ENCODE assay signal across 1 cellular context in the genomic region with DNA sequence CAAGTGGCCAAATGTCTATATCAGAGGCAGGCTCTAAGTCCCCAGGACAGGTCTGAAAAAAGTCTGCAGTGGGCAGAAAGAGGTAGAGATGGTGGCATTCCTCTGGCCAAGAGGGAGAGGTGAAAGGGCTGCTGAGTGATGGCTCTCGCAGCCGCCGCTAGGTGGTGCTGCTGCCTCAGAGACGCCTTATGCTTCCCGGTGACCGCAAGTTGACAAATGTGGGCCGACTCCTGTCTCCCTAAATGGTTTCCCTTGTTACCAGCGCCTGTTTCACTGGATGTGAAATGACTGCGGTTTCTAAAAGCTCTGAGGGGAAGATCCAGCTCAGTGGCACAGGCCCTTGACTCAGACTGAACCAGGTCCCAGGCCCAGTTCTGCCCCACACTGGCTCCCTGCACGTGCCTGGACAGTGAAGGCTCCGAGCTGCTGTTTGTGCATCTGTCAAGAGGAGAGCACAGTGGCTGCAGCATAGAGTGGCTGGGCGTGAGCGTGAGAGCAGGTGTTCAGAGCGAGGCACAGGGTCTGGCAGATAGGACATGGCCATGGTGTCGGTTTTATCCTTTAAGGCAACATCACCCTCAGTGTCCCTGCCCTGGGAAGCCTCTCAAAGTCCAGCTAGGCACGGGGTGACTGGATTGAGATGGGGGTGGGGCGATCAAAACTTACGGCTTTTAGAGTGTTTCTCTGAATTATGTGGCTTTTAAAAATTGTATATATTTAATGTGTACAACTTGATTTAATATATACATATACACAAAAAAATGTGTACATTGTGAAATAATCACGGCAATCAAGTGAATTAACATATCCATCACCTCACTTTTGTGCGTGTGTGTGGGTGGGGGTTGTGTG.
A peak's percentile ranks its signal among the peaks of the same experiment; 100 is the strongest.
TF ChIP-seq lines count a peak whose summit lies in the region.

No MANE protein-coding gene starts in this region.

TF ChIP-seq in K562, 482 proteins besides CTCF, POLR2A, EP300 and RAD21 (continued from another document and continues in another):
- TF ChIP-seq, protein P1, sequence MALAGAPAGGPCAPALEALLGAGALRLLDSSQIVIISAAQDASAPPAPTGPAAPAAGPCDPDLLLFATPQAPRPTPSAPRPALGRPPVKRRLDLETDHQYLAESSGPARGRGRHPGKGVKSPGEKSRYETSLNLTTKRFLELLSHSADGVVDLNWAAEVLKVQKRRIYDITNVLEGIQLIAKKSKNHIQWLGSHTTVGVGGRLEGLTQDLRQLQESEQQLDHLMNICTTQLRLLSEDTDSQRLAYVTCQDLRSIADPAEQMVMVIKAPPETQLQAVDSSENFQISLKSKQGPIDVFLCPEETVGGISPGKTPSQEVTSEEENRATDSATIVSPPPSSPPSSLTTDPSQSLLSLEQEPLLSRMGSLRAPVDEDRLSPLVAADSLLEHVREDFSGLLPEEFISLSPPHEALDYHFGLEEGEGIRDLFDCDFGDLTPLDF (CRISPR knock-in tag; IDR thresholded peaks at IDR 0.05) = 0 out of 2 replicates have a peak, but pooled peaks have one; percentile 34
- TF ChIP-seq, protein P2, sequence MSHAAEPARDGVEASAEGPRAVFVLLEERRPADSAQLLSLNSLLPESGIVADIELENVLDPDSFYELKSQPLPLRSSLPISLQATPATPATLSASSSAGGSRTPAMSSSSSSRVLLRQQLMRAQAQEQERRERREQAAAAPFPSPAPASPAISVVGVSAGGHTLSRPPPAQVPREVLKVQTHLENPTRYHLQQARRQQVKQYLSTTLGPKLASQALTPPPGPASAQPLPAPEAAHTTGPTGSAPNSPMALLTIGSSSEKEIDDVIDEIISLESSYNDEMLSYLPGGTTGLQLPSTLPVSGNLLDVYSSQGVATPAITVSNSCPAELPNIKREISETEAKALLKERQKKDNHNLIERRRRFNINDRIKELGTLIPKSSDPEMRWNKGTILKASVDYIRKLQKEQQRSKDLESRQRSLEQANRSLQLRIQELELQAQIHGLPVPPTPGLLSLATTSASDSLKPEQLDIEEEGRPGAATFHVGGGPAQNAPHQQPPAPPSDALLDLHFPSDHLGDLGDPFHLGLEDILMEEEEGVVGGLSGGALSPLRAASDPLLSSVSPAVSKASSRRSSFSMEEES (CRISPR knock-in tag; IDR thresholded peaks at IDR 0.05) = no peak
- TF ChIP-seq NEUROD1 (IDR thresholded peaks at IDR 0.05; ENCODE audit: borderline replicate concordance, low read depth, low read length, partially characterized antibody) (no peak), FOXA1 (IDR thresholded peaks at IDR 0.05; ENCODE audit: borderline replicate concordance) (no peak), ZNF140 (CRISPR knock-in tag; IDR thresholded peaks at IDR 0.05) (0 out of 2 replicates have a peak, but pooled peaks have one; percentile 52), HLTF (IDR thresholded peaks at IDR 0.05) (0 out of 2 replicates have a peak, but pooled peaks have one; percentile 24), ESRRA (IDR thresholded peaks at IDR 0.05; ENCODE audit: borderline replicate concordance, low read depth) (peak; percentile 92; the same call in 1 of the 2 replicates), ZBTB1 (CRISPR knock-in tag; IDR thresholded peaks at IDR 0.05; ENCODE audit: borderline replicate concordance, low read depth) (no peak), IRF2 (CRISPR knock-in tag; IDR thresholded peaks at IDR 0.05) (no peak), CC2D1A (IDR thresholded peaks at IDR 0.05) (peak; percentile 45; the same call in 1 of the 2 replicates), HOXB6 (CRISPR knock-in tag; IDR thresholded peaks at IDR 0.05; ENCODE audit: borderline replicate concordance) (no peak), ZNF668 (CRISPR knock-in tag; IDR thresholded peaks at IDR 0.05) (no peak), SOX6 (IDR thresholded peaks at IDR 0.05) (0 out of 2 replicates have a peak, but pooled peaks have one; percentile 16), GATAD2A (IDR thresholded peaks at IDR 0.05) (no peak), OTX1 (CRISPR knock-in tag; IDR thresholded peaks at IDR 0.05) (no peak), DPF2 (IDR thresholded peaks at IDR 0.05) (no peak), POLR2AphosphoS5 (IDR thresholded peaks at IDR 0.05; ENCODE audit: control insufficient read depth, insufficient read depth, low read depth, low read length) (no peak), LARP7 (IDR thresholded peaks at IDR 0.05) (no peak), BCOR (IDR thresholded peaks at IDR 0.05) (no peak), SP1 (CRISPR knock-in tag; IDR thresholded peaks at IDR 0.05) (peak; percentile 24; the same call in 1 of the 2 replicates), ZNF263 (CRISPR knock-in tag; IDR thresholded peaks at IDR 0.05; ENCODE audit: borderline replicate concordance) (peak; percentile 23; the same call in 1 of the 2 replicates), PHF21A (IDR thresholded peaks at IDR 0.05; ENCODE audit: borderline replicate concordance, low read depth) (no peak), RBM25 (IDR thresholded peaks at IDR 0.05; ENCODE audit: low read depth, low read length, severe bottlenecking) (no peak), ZNF766 (CRISPR knock-in tag; conservative IDR thresholded peaks at IDR 0.05) (no peak), EZH2 (IDR thresholded peaks at IDR 0.05; ENCODE audit: borderline replicate concordance, low read depth, low read length) (no peak), PHTF2 (CRISPR knock-in tag; IDR thresholded peaks at IDR 0.05) (no peak), ZNF24 (IDR thresholded peaks at IDR 0.05) (no peak), CBFB (CRISPR knock-in tag; IDR thresholded peaks at IDR 0.05) (peak; percentile 92), SPI1 (IDR thresholded peaks at IDR 0.05; ENCODE audit: borderline replicate concordance, low read depth, low read length) (no peak), HDAC6 (IDR thresholded peaks at IDR 0.05; ENCODE audit: low read depth, low read length) (no peak), TCF7L2 (IDR thresholded peaks at IDR 0.05; ENCODE audit: low read depth, low read length) (no peak)
- TF ChIP-seq, protein P3, sequence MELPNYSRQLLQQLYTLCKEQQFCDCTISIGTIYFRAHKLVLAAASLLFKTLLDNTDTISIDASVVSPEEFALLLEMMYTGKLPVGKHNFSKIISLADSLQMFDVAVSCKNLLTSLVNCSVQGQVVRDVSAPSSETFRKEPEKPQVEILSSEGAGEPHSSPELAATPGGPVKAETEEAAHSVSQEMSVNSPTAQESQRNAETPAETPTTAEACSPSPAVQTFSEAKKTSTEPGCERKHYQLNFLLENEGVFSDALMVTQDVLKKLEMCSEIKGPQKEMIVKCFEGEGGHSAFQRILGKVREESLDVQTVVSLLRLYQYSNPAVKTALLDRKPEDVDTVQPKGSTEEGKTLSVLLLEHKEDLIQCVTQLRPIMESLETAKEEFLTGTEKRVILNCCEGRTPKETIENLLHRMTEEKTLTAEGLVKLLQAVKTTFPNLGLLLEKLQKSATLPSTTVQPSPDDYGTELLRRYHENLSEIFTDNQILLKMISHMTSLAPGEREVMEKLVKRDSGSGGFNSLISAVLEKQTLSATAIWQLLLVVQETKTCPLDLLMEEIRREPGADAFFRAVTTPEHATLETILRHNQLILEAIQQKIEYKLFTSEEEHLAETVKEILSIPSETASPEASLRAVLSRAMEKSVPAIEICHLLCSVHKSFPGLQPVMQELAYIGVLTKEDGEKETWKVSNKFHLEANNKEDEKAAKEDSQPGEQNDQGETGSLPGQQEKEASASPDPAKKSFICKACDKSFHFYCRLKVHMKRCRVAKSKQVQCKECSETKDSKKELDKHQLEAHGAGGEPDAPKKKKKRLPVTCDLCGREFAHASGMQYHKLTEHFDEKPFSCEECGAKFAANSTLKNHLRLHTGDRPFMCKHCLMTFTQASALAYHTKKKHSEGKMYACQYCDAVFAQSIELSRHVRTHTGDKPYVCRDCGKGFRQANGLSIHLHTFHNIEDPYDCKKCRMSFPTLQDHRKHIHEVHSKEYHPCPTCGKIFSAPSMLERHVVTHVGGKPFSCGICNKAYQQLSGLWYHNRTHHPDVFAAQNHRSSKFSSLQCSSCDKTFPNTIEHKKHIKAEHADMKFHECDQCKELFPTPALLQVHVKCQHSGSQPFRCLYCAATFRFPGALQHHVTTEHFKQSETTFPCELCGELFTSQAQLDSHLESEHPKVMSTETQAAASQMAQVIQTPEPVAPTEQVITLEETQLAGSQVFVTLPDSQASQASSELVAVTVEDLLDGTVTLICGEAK (IDR thresholded peaks at IDR 0.05) = no peak
- TF ChIP-seq, protein P3 (CRISPR knock-in tag; IDR thresholded peaks at IDR 0.05) = no peak
- TF ChIP-seq, protein P4, sequence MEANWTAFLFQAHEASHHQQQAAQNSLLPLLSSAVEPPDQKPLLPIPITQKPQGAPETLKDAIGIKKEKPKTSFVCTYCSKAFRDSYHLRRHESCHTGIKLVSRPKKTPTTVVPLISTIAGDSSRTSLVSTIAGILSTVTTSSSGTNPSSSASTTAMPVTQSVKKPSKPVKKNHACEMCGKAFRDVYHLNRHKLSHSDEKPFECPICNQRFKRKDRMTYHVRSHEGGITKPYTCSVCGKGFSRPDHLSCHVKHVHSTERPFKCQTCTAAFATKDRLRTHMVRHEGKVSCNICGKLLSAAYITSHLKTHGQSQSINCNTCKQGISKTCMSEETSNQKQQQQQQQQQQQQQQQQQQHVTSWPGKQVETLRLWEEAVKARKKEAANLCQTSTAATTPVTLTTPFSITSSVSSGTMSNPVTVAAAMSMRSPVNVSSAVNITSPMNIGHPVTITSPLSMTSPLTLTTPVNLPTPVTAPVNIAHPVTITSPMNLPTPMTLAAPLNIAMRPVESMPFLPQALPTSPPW (CRISPR knock-in tag; IDR thresholded peaks at IDR 0.05) = 0 out of 2 replicates have a peak, but pooled peaks have one; percentile 17
- TF ChIP-seq, protein P5, sequence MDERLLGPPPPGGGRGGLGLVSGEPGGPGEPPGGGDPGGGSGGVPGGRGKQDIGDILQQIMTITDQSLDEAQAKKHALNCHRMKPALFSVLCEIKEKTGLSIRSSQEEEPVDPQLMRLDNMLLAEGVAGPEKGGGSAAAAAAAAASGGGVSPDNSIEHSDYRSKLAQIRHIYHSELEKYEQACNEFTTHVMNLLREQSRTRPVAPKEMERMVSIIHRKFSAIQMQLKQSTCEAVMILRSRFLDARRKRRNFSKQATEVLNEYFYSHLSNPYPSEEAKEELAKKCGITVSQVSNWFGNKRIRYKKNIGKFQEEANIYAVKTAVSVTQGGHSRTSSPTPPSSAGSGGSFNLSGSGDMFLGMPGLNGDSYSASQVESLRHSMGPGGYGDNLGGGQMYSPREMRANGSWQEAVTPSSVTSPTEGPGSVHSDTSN (CRISPR knock-in tag; IDR thresholded peaks at IDR 0.05; ENCODE audit: low read depth) = no peak
- TF ChIP-seq, protein P5 (tag; conservative IDR thresholded peaks at IDR 0.05; ENCODE audit: low read depth) = peak; percentile 45; the same call in 1 of the 2 replicates
- TF ChIP-seq, protein P6, sequence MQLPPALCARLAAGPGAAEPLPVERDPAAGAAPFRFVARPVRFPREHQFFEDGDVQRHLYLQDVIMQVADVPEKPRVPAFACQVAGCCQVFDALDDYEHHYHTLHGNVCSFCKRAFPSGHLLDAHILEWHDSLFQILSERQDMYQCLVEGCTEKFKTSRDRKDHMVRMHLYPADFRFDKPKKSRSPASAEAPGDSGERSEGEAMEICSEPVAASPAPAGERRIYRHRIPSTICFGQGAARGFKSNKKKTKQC (CRISPR knock-in tag; IDR thresholded peaks at IDR 0.05) = no peak
- TF ChIP-seq, protein P7, sequence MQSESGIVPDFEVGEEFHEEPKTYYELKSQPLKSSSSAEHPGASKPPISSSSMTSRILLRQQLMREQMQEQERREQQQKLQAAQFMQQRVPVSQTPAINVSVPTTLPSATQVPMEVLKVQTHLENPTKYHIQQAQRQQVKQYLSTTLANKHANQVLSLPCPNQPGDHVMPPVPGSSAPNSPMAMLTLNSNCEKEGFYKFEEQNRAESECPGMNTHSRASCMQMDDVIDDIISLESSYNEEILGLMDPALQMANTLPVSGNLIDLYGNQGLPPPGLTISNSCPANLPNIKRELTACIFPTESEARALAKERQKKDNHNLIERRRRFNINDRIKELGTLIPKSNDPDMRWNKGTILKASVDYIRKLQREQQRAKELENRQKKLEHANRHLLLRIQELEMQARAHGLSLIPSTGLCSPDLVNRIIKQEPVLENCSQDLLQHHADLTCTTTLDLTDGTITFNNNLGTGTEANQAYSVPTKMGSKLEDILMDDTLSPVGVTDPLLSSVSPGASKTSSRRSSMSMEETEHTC (IDR thresholded peaks at IDR 0.05) = no peak
- TF ChIP-seq, protein P8, sequence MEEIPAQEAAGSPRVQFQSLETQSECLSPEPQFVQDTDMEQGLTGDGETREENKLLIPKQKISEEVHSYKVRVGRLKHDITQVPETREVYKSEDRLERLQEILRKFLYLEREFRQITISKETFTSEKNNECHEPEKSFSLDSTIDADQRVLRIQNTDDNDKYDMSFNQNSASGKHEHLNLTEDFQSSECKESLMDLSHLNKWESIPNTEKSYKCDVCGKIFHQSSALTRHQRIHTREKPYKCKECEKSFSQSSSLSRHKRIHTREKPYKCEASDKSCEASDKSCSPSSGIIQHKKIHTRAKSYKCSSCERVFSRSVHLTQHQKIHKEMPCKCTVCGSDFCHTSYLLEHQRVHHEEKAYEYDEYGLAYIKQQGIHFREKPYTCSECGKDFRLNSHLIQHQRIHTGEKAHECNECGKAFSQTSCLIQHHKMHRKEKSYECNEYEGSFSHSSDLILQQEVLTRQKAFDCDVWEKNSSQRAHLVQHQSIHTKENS (CRISPR knock-in tag; IDR thresholded peaks at IDR 0.05) = no peak
